ENCODE assay signal across 28 cellular contexts in the genomic region with DNA sequence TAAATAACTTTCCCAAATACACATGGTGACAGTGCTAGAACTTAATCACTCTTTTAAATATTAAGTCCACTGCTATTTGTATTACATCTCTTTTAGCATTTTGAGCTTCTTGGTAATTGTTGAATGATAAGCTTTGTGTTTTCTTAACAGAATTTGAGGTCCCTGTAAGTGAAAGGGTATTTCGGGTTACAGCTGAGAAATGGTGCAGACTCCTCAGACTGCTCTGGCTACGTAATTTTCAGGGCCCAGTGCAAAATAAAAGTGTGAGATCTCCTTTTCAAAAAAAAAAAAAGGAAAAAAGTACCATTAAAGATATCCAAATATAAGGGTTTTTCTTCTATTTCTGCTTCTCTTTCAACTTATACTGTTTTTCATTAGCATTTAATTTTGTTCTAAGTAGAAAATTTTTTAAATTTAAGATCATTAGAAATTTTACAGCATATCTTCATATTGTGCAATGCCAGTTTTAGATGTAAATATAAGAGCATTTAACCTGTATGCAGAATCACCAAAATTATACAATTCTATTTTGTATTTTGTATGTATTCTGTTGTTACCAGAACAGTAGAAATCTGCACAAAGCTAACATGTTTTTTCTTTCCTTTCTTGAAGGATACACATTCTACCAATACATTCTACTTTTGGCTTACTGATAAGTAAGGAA. TPM values are rescaled to one million over a fixed set of nuclear protein-coding genes. Genes with fewer than 3 reads are reported as not detected.
"Had no signal": no experiment of that assay in that cellular context is flagged by ENCODE, and none has a peak within 500 bp of the region (broad histone marks: within the 10 kb centered on the region; RNA-seq: fewer than 3 reads in every experiment).

No MANE protein-coding gene starts in this region.

- DNase-seq: dorsolateral prefrontal cortex; effector CD4-positive, alpha-beta T cell; foreskin melanocyte; glutamatergic neuron; heart right ventricle; hippocampal formation; left cardiac atrium; left lung; mesendoderm; midbrain; naive thymus-derived CD4-positive, alpha-beta T cell; stimulated activated CD4-positive, alpha-beta T cell treated with anti-CD3 and anti-CD28 coated beads, Interleukin-12 subunit alpha, Interleukin-12 subunit beta, amount 100 ng/mL, for 4 hours; stimulated activated CD4-positive, alpha-beta T cell treated with anti-CD3 and anti-CD28 coated beads, Interleukin-1b, Interleukin-23, amount 100 ng/mL, for 48 hours; stimulated activated CD4-positive, alpha-beta T cell treated with anti-CD3 and anti-CD28 coated beads, Interleukin-4, amount 100 ng/mL, for 1 hour; stimulated activated naive CD4-positive, alpha-beta T cell treated with Interleukin-2 at 50 U/mL for 16 hours; stomach; thyroid gland; trophoblast cell had no signal

- H3K9me3 ChIP-seq: heart right ventricle, left lung, prostate gland, right atrium auricular region, stomach, thyroid gland, vagina had no signal

- H3K9ac ChIP-seq: neural progenitor cell had no signal

- H3K27ac ChIP-seq: dorsolateral prefrontal cortex, heart right ventricle, left lung, neural progenitor cell, prostate gland, right atrium auricular region, stomach, thyroid gland, vagina had no signal

- H3K36me3 ChIP-seq: heart right ventricle, left lung, neural progenitor cell, prostate gland, right atrium auricular region, stomach, thyroid gland, vagina had no signal

- H2AFZ ChIP-seq: neural progenitor cell had no signal

- H3K4me3 ChIP-seq: dorsolateral prefrontal cortex, heart right ventricle, left lung, neural progenitor cell, prostate gland, right atrium auricular region, smooth muscle cell, stomach, thyroid gland, vagina had no signal

- H3K4me2 ChIP-seq: neural progenitor cell, smooth muscle cell had no signal

- H3K4me1 ChIP-seq: heart right ventricle, left lung, neural progenitor cell, prostate gland, right atrium auricular region, stomach, thyroid gland, vagina had no signal

- ATAC-seq: heart right ventricle; left cardiac atrium; left lung; naive thymus-derived CD4-positive, alpha-beta T cell; sciatic nerve; stimulated activated effector memory CD8-positive, alpha-beta T cell treated with anti-CD3 and anti-CD28 coated beads, Interleukin-12 subunit alpha, Interleukin-12 subunit beta, amount 100 ng/mL, for 72 hours had no signal

- H3K27me3 ChIP-seq: right atrium auricular region, thyroid gland, vagina had no signal

RNA-seq across cellular contexts. Expression of a gene that starts 33.6 kb away (rescaled TPM):
- total RNA-seq: left cardiac atrium, lung microvascular endothelial cell, prostate gland, smooth muscle cell, subcutaneous adipose tissue, thyroid gland, ureter, vagina had no signal
- polyA plus RNA-seq: naive thymus-derived CD4-positive, alpha-beta T cell; smooth muscle cell; stomach had no signal
